Comparison of ENCODE assay signal across 1 cellular context in genomic region chr6:21199246-21199645, GRCh38.
TF ChIP-seq lines count a peak whose summit lies in the region.

No MANE protein-coding gene starts in this region.

TF ChIP-seq in SK-N-SH treated with all-trans-retinoic acid at 6 μM for 48 hours, 23 proteins besides CTCF, POLR2A, EP300 and RAD21 (continued from another document):
- TF ChIP-seq SNAI2 (CRISPR knock-in tag; IDR thresholded peaks at IDR 0.05) (no peak), CSRNP3 (CRISPR knock-in tag; IDR thresholded peaks at IDR 0.05) (no peak), ZFP30 (CRISPR knock-in tag; IDR thresholded peaks at IDR 0.05) (no peak)
